ENCODE assay signal across 8 cellular contexts in the genomic region with DNA sequence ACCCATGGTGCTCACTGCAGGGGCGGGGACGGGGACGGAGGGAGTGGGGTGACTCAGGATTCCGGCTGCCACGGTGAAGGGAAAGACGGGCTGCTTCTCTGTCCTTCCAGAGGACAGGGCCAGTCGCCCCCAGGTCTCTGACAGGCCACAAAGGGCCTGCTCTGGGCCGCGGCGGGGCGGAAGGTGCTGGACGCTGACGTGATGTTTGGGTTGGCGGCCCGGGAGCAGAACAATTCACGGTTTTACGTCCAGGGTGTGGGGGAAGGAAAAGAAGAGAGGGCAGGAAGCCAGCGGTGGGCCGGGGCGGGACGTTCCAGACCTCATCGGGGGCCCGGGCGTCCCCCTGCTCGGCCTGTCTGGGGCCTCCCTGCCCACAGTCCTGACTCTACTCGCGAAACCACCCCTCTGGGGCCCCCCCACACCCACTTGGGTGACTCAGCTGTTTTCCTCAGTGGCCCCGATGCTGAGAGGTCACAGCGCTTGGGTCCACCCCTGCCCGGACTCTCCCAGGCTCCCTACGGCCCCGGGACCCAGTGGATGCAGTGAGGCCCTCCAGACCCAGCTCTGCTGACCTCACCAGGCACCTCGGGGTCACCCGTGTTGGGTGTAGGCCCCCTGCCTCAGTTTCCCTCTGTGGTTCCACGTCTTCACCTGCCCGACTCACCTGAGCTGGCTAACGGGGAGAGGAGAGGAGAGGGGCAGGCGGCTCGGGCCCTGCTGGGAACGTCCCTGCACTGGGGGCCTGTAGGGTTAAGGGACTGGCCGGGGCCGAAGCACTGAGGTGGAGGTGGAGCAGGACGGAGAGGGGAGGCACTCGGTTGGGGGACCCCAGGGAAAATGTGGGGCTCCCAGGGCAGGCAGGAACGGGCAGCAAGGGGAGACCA. TPM values are rescaled to one million over a fixed set of nuclear protein-coding genes. Genes with fewer than 3 reads are reported as not detected.
A peak's percentile ranks its signal among the peaks of the same experiment; 100 is the strongest.
DNase-seq lines count a peak whose midpoint lies in the region; ATAC-seq lines count a peak whose summit lies in the region.

No MANE protein-coding gene starts in this region.

- intact Hi-C loops in posterior cingulate gyrus (cut with DNase I), result no loop called here

- peak overlapping the region; percentile 80 for H3K27ac Mint-ChIP-seq in activated naive CD8-positive, alpha-beta T cell treated with anti-CD3 and anti-CD28 coated beads for 36 hours
- peak overlapping the region; percentile 77 to 95 (median 89) for H3K27ac Mint-ChIP-seq in immature natural killer cell

- peaks cover 26% of the 10 kb centered on the region for H3K4me1 Mint-ChIP-seq in activated naive CD8-positive, alpha-beta T cell treated with anti-CD3 and anti-CD28 coated beads for 36 hours
- peaks cover 31 to 43% of the 10 kb centered on the region in 2 donors for H3K4me1 Mint-ChIP-seq in immature natural killer cell

- peak overlapping the region; percentile 67 for H3K4me3 Mint-ChIP-seq in activated naive CD8-positive, alpha-beta T cell treated with anti-CD3 and anti-CD28 coated beads for 36 hours
- peak overlapping the region; percentile 73 to 84 (median 80) for H3K4me3 Mint-ChIP-seq in immature natural killer cell

- DNase-seq in activated naive CD8-positive, alpha-beta T cell treated with anti-CD3 and anti-CD28 coated beads for 36 hours, result peak; percentile 76
- DNase-seq in immature natural killer cell (peak; percentile 70 to 78 (median 72)), posterior cingulate gyrus (no peak), DMS79 (lab: John Stamatoyannopoulos, UW) (no peak), COLO829 (ENCODE audit: low spot score) (no peak)
- peak; percentile 46 for DNase-seq in stimulated activated CD4-positive, alpha-beta T cell treated with anti-CD3 and anti-CD28 coated beads, Interleukin-4, amount 100 ng/mL, for 24 hours

- ATAC-seq in GM21447 (IDR thresholded peaks at IDR 0.05; ENCODE audit: unreplicated experiment), result peak; percentile 57
- no peak for ATAC-seq in GM21737 (IDR thresholded peaks at IDR 0.05; ENCODE audit: unreplicated experiment)

- no peaks in the 10 kb centered on the region for H3K9me3 Mint-ChIP-seq in activated naive CD8-positive, alpha-beta T cell treated with anti-CD3 and anti-CD28 coated beads for 36 hours
- no peaks in the 10 kb centered on the region for H3K9me3 Mint-ChIP-seq in immature natural killer cell

- peaks cover 5% of the 10 kb centered on the region for H3K36me3 Mint-ChIP-seq in activated naive CD8-positive, alpha-beta T cell treated with anti-CD3 and anti-CD28 coated beads for 36 hours
- peaks cover 0 to 3% (median 0%) of the 10 kb centered on the region in 3 donors for H3K36me3 Mint-ChIP-seq in immature natural killer cell

- no peaks in the 10 kb centered on the region for H3K27me3 Mint-ChIP-seq in activated naive CD8-positive, alpha-beta T cell treated with anti-CD3 and anti-CD28 coated beads for 36 hours
- H3K27me3 Mint-ChIP-seq in immature natural killer cell (ENCODE audit: low read depth in 3 of 3), result peaks cover 2 to 5% (median 2%) of the 10 kb centered on the region in 3 donors

RNA-seq across cellular contexts. Expression of a gene that starts 29.2 kb away (rescaled TPM):
- 10 to 100 TPM; 12.9 to 14.8 TPM for total RNA-seq in activated naive CD8-positive, alpha-beta T cell treated with anti-CD3 and anti-CD28 coated beads for 36 hours
- 10 to 100 TPM in 1 of 3 donors, 1 to 10 TPM in 1, not detected in 1; 4.3 to 25.7 TPM for polyA plus RNA-seq in immature natural killer cell

RNA-seq across cellular contexts. Expression of a gene that starts 37.1 kb away (rescaled TPM):
- under 1 TPM; 0.24 to 0.39 TPM for total RNA-seq in activated naive CD8-positive, alpha-beta T cell treated with anti-CD3 and anti-CD28 coated beads for 36 hours
- under 1 TPM in 1 of 3 donors, not detected in 2; 0.34 TPM for polyA plus RNA-seq in immature natural killer cell

RNA-seq across cellular contexts. Expression of a gene that starts 44.4 kb away (rescaled TPM):
- total RNA-seq in activated naive CD8-positive, alpha-beta T cell treated with anti-CD3 and anti-CD28 coated beads for 36 hours, result 10 to 100 TPM; 33.0 to 34.4 TPM
- 10 to 100 TPM in 1 of 3 donors, 1 to 10 TPM in 2; 1.4 to 18.0 (median 5.6) TPM for polyA plus RNA-seq in immature natural killer cell

Comparison
In these comparisons a context has a peak if more than half of its experiments do, and no peak if none do; other contexts are left out.
1. DNase-seq: peak in activated naive CD8-positive, alpha-beta T cell treated with anti-CD3 and anti-CD28 coated beads for 36 hours (single experiment), immature natural killer cell (3 of 3) and stimulated activated CD4-positive, alpha-beta T cell treated with anti-CD3 and anti-CD28 coated beads, Interleukin-4, amount 100 ng/mL, for 24 hours (single experiment); none in posterior cingulate gyrus (0 of 10), DMS79 (single experiment) and COLO829 (single experiment).